Comparison of ENCODE assay signal across 8 cellular contexts in the genomic region with DNA sequence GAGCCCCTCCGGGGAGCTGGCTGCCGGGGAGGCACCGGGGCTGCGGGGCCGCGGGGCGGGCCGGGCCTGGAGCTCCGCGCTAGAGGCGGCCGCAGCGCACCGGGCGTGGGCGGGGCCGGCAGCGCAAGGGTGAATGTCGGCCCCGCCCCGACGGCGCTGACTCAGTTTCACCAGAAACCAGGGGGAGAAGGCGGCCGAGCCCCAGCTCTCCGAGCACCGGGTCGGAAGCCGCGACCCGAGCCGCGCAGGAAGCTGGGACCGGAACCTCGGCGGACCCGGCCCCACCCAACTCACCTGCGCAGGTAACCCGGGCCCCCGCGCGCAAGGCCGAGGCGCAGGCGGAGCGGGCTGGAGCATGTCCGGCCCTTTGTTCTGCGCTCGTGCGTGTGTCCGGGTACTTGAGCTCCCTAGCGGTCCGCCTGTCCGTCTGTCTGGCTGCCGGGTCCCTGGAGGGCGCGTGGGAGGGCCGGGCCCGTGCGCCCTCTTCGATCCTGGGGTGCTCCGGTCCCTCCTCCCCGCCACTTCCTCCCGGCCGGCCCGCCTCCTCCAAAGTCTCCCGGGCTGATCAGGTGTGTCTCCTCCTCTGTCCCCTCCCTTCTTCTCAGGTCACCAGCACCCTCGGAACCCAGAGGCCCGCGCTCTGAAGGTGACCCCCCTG. TPM values are rescaled to one million over a fixed set of nuclear protein-coding genes. Genes with fewer than 3 reads are reported as not detected.
DNase-seq lines count a peak whose midpoint lies in the region; ATAC-seq and TF ChIP-seq lines count a peak whose summit lies in the region.

A gene with protein sequence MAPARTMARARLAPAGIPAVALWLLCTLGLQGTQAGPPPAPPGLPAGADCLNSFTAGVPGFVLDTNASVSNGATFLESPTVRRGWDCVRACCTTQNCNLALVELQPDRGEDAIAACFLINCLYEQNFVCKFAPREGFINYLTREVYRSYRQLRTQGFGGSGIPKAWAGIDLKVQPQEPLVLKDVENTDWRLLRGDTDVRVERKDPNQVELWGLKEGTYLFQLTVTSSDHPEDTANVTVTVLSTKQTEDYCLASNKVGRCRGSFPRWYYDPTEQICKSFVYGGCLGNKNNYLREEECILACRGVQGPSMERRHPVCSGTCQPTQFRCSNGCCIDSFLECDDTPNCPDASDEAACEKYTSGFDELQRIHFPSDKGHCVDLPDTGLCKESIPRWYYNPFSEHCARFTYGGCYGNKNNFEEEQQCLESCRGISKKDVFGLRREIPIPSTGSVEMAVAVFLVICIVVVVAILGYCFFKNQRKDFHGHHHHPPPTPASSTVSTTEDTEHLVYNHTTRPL (plus strand): TSS at position 164 of the 658 bp plus-strand sequence. CDS start 507 bp downstream, outside the sequence.

- no peak within 1 kb of the TSS for H4K5ac ChIP-seq in mesendoderm (ENCODE audit: low read length)

- peak within 1 kb of the TSS; percentile 97 for H3K56ac ChIP-seq in mesendoderm (ENCODE audit: low read length)

- intact Hi-C loops in HCT116 (cut with micrococcal nuclease): loop anchor here (2.0 kb wide), 1 partner anchor 57 kb away; no protein-coding TSS in a partner anchor

- ATAC-seq in HCT116: peak; percentile 69

- peak within 1 kb of the TSS; percentile 64 for H3K27ac Mint-ChIP-seq in T-helper 2 cell treated with Interferon-gamma antibody and Interleukin-4, amounts not matched to agents 5 μg/mL and 100 μg/mL, for 36 hours

- H3K4me3 ChIP-seq in HCT116 (replicated peaks in 1 of 2; ENCODE audit: low read depth in 1 of 2, low read length in 2 of 2): peak within 1 kb of the TSS; percentile 79 to 95
- peak within 1 kb of the TSS; percentile 40 to 41 for H3K4me3 ChIP-seq in cardiac fibroblast (replicated peaks in 1 of 2; ENCODE audit: low read depth in 2 of 2, low read length in 2 of 2)
- peak within 1 kb of the TSS; percentile 79 for H3K4me3 ChIP-seq in mesendoderm (ENCODE audit: low read length)

- WGBS in mesendoderm (ENCODE audit: extremely low coverage, insufficient coverage, low lambda C conversion rate): no CpG with 5 or more reads among the region's 70 CpGs

- RAD21 ChIA-PET in HCT116 (lab: Charles Lee; ENCODE audit: low non-redundant PET in 1 of 2, low total read pairs in 2 of 2, uncharacterized antibody in 2 of 2, unreplicated experiment in 2 of 2): interaction anchor here (0.7 to 1.2 kb wide), 2 partner anchors 11 to 50 kb away, joined by 3 to 5 read pairs; partner anchors contain the start of gene VPS18 (in 1 of the 2)

- H3K36me3 Mint-ChIP-seq in T-helper 2 cell treated with Interferon-gamma antibody and Interleukin-4, amounts not matched to agents 5 μg/mL and 100 μg/mL, for 36 hours (ENCODE audit: low read depth): peaks cover 2% of the 10 kb centered on the region

- no peak within 1 kb of the TSS for H2AK5ac ChIP-seq in mesendoderm (ENCODE audit: low read length)

- BruUV-seq in HCT116 (replicated peaks; lab: Mats Ljungman, UMichigan): no TSS peak

- peak within 1 kb of the TSS; percentile 49 for H3K4ac ChIP-seq in mesendoderm (ENCODE audit: low read depth, low read length)

- H3K4me1 ChIP-seq in HCT116 (ENCODE audit: control insufficient read depth in 1 of 2, insufficient read depth in 2 of 2, low read length in 2 of 2) (peaks cover 37 to 50% of the 10 kb centered on the region in 2 experiments), mesendoderm (ENCODE audit: control insufficient read depth, low read depth, low read length) (peaks cover 20% of the 10 kb centered on the region)

- TF ChIP-seq RAD21 in HCT116 (IDR thresholded peaks at IDR 0.05; ENCODE audit: low read depth): no peak

- no peak within 1 kb of the TSS for H2AFZ ChIP-seq in HCT116 (ENCODE audit: low read depth, low read length, poor library complexity, severe bottlenecking)

- H3K9me3 Mint-ChIP-seq in T-helper 2 cell treated with Interferon-gamma antibody and Interleukin-4, amounts not matched to agents 5 μg/mL and 100 μg/mL, for 36 hours: no peaks in the 10 kb centered on the region

- H3K23ac ChIP-seq in mesendoderm (ENCODE audit: low read length): no peak within 1 kb of the TSS

- no peaks in the 10 kb centered on the region for H3K9me2 ChIP-seq in HCT116 (ENCODE audit: insufficient read depth)

- no peak within 1 kb of the TSS for H4K8ac ChIP-seq in mesendoderm (ENCODE audit: low read depth, low read length)

- peak within 1 kb of the TSS; percentile 21 for H3K18ac ChIP-seq in mesendoderm (ENCODE audit: low read length)

- DNase-seq in HCT116 (ENCODE audit: low read depth, low spot score) (no peak), cardiac fibroblast (ENCODE audit: low read depth in 2 of 2) (no peak), mesendoderm (peak; percentile 48), mesenteric fat pad (ENCODE audit: low spot score) (no peak), hippocampal formation (lab: John Stamatoyannopoulos, UW) (no peak), NAMALWA (ENCODE audit: low spot score) (no peak)
- DNase-seq in T-helper 2 cell treated with Interferon-gamma antibody and Interleukin-4, amounts not matched to agents 5 μg/mL and 100 μg/mL, for 36 hours (ENCODE audit: low spot score): peak; percentile 80
- DNase-seq in stimulated activated CD8-positive, alpha-beta memory T cell treated with anti-CD3 and anti-CD28 coated beads, Interleukin-4, amount 100 ng/mL, for 24 hours (ENCODE audit: low read depth): peak; percentile 76

- TF ChIP-seq CTCF in HCT116 (IDR thresholded peaks at IDR 0.05 in 2 of 3, conservative IDR thresholded peaks at IDR 0.05 in 1 of 3; ENCODE audit: borderline replicate concordance in 1 of 3, insufficient read depth in 1 of 3, low read depth in 2 of 3, low read length in 2 of 3) (no peak), cardiac fibroblast (IDR thresholded peaks at IDR 0.05; ENCODE audit: low read depth, low read length) (no peak)

- no peak within 1 kb of the TSS for H2BK15ac ChIP-seq in mesendoderm (replicated peaks; ENCODE audit: low read depth)

- peak within 1 kb of the TSS; percentile 29 for H2BK120ac ChIP-seq in mesendoderm (ENCODE audit: low read depth, low read length)

- peak within 1 kb of the TSS; percentile 93 for H3K27ac ChIP-seq in HCT116 (ENCODE audit: low read depth, low read length)
- peak within 1 kb of the TSS; percentile 24 for H3K27ac ChIP-seq in mesendoderm (ENCODE audit: low read depth, low read length)

- POLR2A ChIA-PET in HCT116 (lab: Charles Lee): interaction anchor here (0.9 to 1.4 kb wide), 3 partner anchors 9 to 59 kb away, joined by 3 to 10 read pairs (median 4); no protein-coding TSS in a partner anchor

- H3K27me3 Mint-ChIP-seq in T-helper 2 cell treated with Interferon-gamma antibody and Interleukin-4, amounts not matched to agents 5 μg/mL and 100 μg/mL, for 36 hours (ENCODE audit: low read depth): peaks cover 19% of the 10 kb centered on the region

- H3K4me1 Mint-ChIP-seq in T-helper 2 cell treated with Interferon-gamma antibody and Interleukin-4, amounts not matched to agents 5 μg/mL and 100 μg/mL, for 36 hours (ENCODE audit: low read depth): peaks cover 26% of the 10 kb centered on the region

- H3K27me3 ChIP-seq in HCT116 (ENCODE audit: insufficient read depth, low read length): no peaks in the 10 kb centered on the region
- H3K27me3 ChIP-seq in mesendoderm (ENCODE audit: insufficient read depth, low read length, poor library complexity): no peaks in the 10 kb centered on the region

- no peak for TF ChIP-seq POLR2A in HCT116 (IDR thresholded peaks at IDR 0.05; ENCODE audit: borderline replicate concordance, extremely low read depth, insufficient read depth, insufficient read length)

- H3K4me2 ChIP-seq in HCT116 (ENCODE audit: low read length): peak within 1 kb of the TSS; percentile 99
- H3K4me2 ChIP-seq in mesendoderm (ENCODE audit: low read length): peak within 1 kb of the TSS; percentile 99

- H2BK5ac ChIP-seq in mesendoderm (ENCODE audit: low read length): no peak within 1 kb of the TSS

- H3K79me2 ChIP-seq in HCT116 (ENCODE audit: insufficient read depth, low read length): peaks cover 50% of the 10 kb centered on the region
- H3K79me2 ChIP-seq in mesendoderm (ENCODE audit: control insufficient read depth, insufficient read depth, low read length): peaks cover 30% of the 10 kb centered on the region

- peak within 1 kb of the TSS; percentile 90 for H3K4me3 Mint-ChIP-seq in T-helper 2 cell treated with Interferon-gamma antibody and Interleukin-4, amounts not matched to agents 5 μg/mL and 100 μg/mL, for 36 hours

- no peaks in the 10 kb centered on the region; the same call in 1 of the 2 replicates for H4K20me1 ChIP-seq in HCT116 (ENCODE audit: insufficient read depth)

- H3K9me3 ChIP-seq in HCT116 (ENCODE audit: control insufficient read depth in 1 of 2, insufficient read depth in 1 of 2, low read depth in 1 of 2, low read length in 2 of 2): no peaks in the 10 kb centered on the region

- H3K9ac ChIP-seq in HCT116 (ENCODE audit: low read length) (peak within 1 kb of the TSS; percentile 77), mesendoderm (ENCODE audit: low read length) (peak within 1 kb of the TSS; percentile 94)

- H3K79me1 ChIP-seq in mesendoderm (ENCODE audit: low read length): peaks cover 24% of the 10 kb centered on the region

- CTCF ChIA-PET in HCT116 (lab: Charles Lee): interaction anchor here (0.8 to 5.2 kb wide), 6 partner anchors 11 to 61 kb away, joined by 4 to 61 read pairs (median 5); partner anchors contain the start of gene VPS18

- H3K36me3 ChIP-seq in HCT116 (ENCODE audit: control insufficient read depth in 1 of 2, insufficient read depth in 2 of 2, low read length in 2 of 2) (0 out of 4 replicates have a peak, but pooled peaks cover 0 to 4% of the 10 kb centered on the region in 2 experiments), mesendoderm (ENCODE audit: control insufficient read depth, insufficient read depth, low read length) (peaks cover 1% of the 10 kb centered on the region)

TF ChIP-seq in HCT116, 20 proteins besides CTCF, POLR2A, EP300 and RAD21:
- TF ChIP-seq EZH2phosphoT487 (IDR thresholded peaks at IDR 0.05; ENCODE audit: borderline replicate concordance): no peak
- TF ChIP-seq YY1 (IDR thresholded peaks at IDR 0.05; ENCODE audit: extremely low read depth, insufficient replicate concordance, low read depth, low read length): peak; percentile 5
- peak; percentile 22 for TF ChIP-seq TCF7L2 (IDR thresholded peaks at IDR 0.05; ENCODE audit: borderline replicate concordance, extremely low read depth, insufficient read depth, insufficient read length)
- peak; percentile 87 for TF ChIP-seq ZFX (IDR thresholded peaks at IDR 0.05)
- TF ChIP-seq SP1 (IDR thresholded peaks at IDR 0.05; ENCODE audit: low read depth): no peak
- TF ChIP-seq POLR2AphosphoS5 (IDR thresholded peaks at IDR 0.05; ENCODE audit: low read depth, low read length): peak; percentile 89

RNA-seq across cellular contexts. Expression of the gene that starts here (rescaled TPM):
- total RNA-seq in HCT116 (2021; ENCODE audit: unreplicated experiment): 123 TPM
- polyA plus RNA-seq in HCT116 (2012): 142 and 165 TPM in 2 replicates
- 90.7 TPM for polyA plus RNA-seq in mesendoderm (2013, experiment 1 of 2)
- 92.6 TPM for polyA plus RNA-seq in mesendoderm (2013, experiment 2 of 2)
- total RNA-seq in mesenteric fat pad: 2.7 TPM

Comparison
In these comparisons a context has a peak if more than half of its experiments do, and no peak if none do; other contexts are left out.
1. RNA of the gene that starts here (total RNA-seq): 123 TPM in HCT116 (single experiment); 2.7 TPM in mesenteric fat pad (single experiment); every median in the first group is over 10 times any median in the second.
2. DNase-seq: peak in T-helper 2 cell treated with Interferon-gamma antibody and Interleukin-4, amounts not matched to agents 5 μg/mL and 100 μg/mL, for 36 hours (single experiment), mesendoderm (single experiment) and stimulated activated CD8-positive, alpha-beta memory T cell treated with anti-CD3 and anti-CD28 coated beads, Interleukin-4, amount 100 ng/mL, for 24 hours (single experiment); none in HCT116 (single experiment), cardiac fibroblast (0 of 2), mesenteric fat pad (single experiment), hippocampal formation (0 of 2) and NAMALWA (single experiment).
3. Peak in every context shown above with its lines, with median percentiles within 50 percentile points of each other: H3K4me3 ChIP-seq.